24 cellular contexts compared by ENCODE assay signal in genomic region chr3:197017003-197017402, GRCh38. TPM values are rescaled to one million over a fixed set of nuclear protein-coding genes. Genes with fewer than 3 reads are reported as not detected.
DNase-seq lines count a peak whose midpoint lies in the region; ATAC-seq, FAIRE-seq and TF ChIP-seq lines count a peak whose summit lies in the region.
"Had no signal": no experiment of that assay in that cellular context is flagged by ENCODE, and none has a peak within 500 bp of the region (broad histone marks: within the 10 kb centered on the region; RNA-seq: fewer than 3 reads in every experiment).

No MANE protein-coding gene starts in this region.

- peaks cover 1% of the 10 kb centered on the region for H3K79me1 ChIP-seq in neuronal stem cell (ENCODE audit: low read depth, low read length)

- CTCF ChIA-PET in K562 (lab: Yijun Ruan, JAX; ENCODE audit: low intra/inter-chr PET ratio) = no interaction called here

- peaks cover 3% of the 10 kb centered on the region for H3K9me1 ChIP-seq in K562 (ENCODE audit: control insufficient read depth, insufficient read depth, low read length)

- H3K18ac ChIP-seq in neuronal stem cell (ENCODE audit: low read length) = peak overlapping the region; percentile 70

- no peaks in the 10 kb centered on the region for H3K27me3 Mint-ChIP-seq in natural killer cell treated with Interleukin-12 subunit alpha and Interleukin-12 subunit beta and Interleukin-15 and Interleukin-18, amount 100 ng/mL, for 72 hours
- H3K27me3 Mint-ChIP-seq in natural killer cell (ENCODE audit: low read depth in 2 of 2) = no peaks in the 10 kb centered on the region
- H3K27me3 Mint-ChIP-seq: CD4-positive, alpha-beta memory T cell had no signal

- H3K4me1 ChIP-seq in K562 (replicated peaks in 1 of 2; ENCODE audit: control insufficient read depth in 2 of 2, insufficient read depth in 2 of 2, low read length in 2 of 2) = peaks cover 3 to 35% of the 10 kb centered on the region in 2 experiments; a peak in 3 of 5 replicates
- H3K4me1 ChIP-seq in neuronal stem cell (ENCODE audit: control insufficient read depth in 2 of 2, insufficient read depth in 1 of 2, low read depth in 1 of 2, low read length in 2 of 2) = peaks cover 6 to 10% of the 10 kb centered on the region in 2 donors
- H3K4me1 ChIP-seq: SJCRH30 had no signal

- WGBS in K562 (ENCODE audit: insufficient coverage, low coverage, missing lambda C conversion rate) = 63% methylated on average over 6 of the region's 18 CpGs
- WGBS in neuronal stem cell (ENCODE audit: extremely low coverage in 2 of 2, insufficient read length in 2 of 2, insufficient replicate concordance in 1 of 2), 2 donors = no CpG with 5 or more reads among the region's 18 CpGs

- H3K14ac ChIP-seq in neuronal stem cell (ENCODE audit: low read length) = no peak overlapping the region

- H2BK5ac ChIP-seq in neuronal stem cell (ENCODE audit: low read length) = no peak overlapping the region

- H3K9me3 Mint-ChIP-seq in natural killer cell treated with Interleukin-12 subunit alpha and Interleukin-12 subunit beta and Interleukin-15 and Interleukin-18, amount 100 ng/mL, for 72 hours = no peaks in the 10 kb centered on the region
- H3K9me3 Mint-ChIP-seq in natural killer cell = no peaks in the 10 kb centered on the region
- H3K9me3 Mint-ChIP-seq: CD4-positive, alpha-beta memory T cell; GM23338 had no signal

- H3K4me3 ChIP-seq in K562 (no peak overlapping the region), neuronal stem cell (ENCODE audit: low read length in 2 of 2) (no peak overlapping the region)
- H3K4me3 ChIP-seq: BLaER1 treated with 17β-estradiol and CSF1 and Interleukin-3, amounts not matched to agents 10 nM and 100 nM; GM12878; GM23338; SJCRH30 had no signal

- BruUV-seq in K562 (replicated peaks; lab: Mats Ljungman, UMichigan) = no TSS peak

- no peaks in the 10 kb centered on the region for H3K9me3 ChIP-seq in K562 (replicated peaks; ENCODE audit: control insufficient read depth, insufficient read depth, low read depth, low read length)
- H3K9me3 ChIP-seq in neuronal stem cell (replicated peaks in 1 of 2; ENCODE audit: control insufficient read depth in 2 of 2, insufficient read depth in 1 of 2, low read depth in 1 of 2, low read length in 2 of 2) = no peaks in the 10 kb centered on the region
- H3K9me3 ChIP-seq: BLaER1 treated with 17β-estradiol and CSF1 and Interleukin-3, amounts not matched to agents 10 nM and 100 nM; SJCRH30 had no signal

- TF ChIP-seq CTCF in natural killer cell (IDR thresholded peaks at IDR 0.05) (no peak), K562 (IDR thresholded peaks at IDR 0.05 in 2 of 3, conservative IDR thresholded peaks at IDR 0.05 in 1 of 3; ENCODE audit: insufficient read depth in 2 of 3, low read depth in 1 of 3, low read length in 3 of 3) (no peak)

- no peak overlapping the region for H3K4me2 ChIP-seq in K562 (ENCODE audit: insufficient read depth, low read length)
- H3K4me2 ChIP-seq in neuronal stem cell (ENCODE audit: insufficient read depth, low read length, poor library complexity, severe bottlenecking) = no peak overlapping the region
- H3K4me2 ChIP-seq: GM23338 had no signal

- peaks cover 5% of the 10 kb centered on the region; the same call in 1 of the 2 replicates for H4K20me1 ChIP-seq in K562 (replicated peaks; ENCODE audit: control insufficient read depth, insufficient read depth, low read length)

- no peak for TF ChIP-seq RAD21 in K562 (CRISPR knock-in tag; conservative IDR thresholded peaks at IDR 0.05 in 1 of 2, IDR thresholded peaks at IDR 0.05 in 1 of 2)

- no peak overlapping the region for H3K27ac Mint-ChIP-seq in natural killer cell treated with Interleukin-12 subunit alpha and Interleukin-12 subunit beta and Interleukin-15 and Interleukin-18, amount 100 ng/mL, for 72 hours
- H3K27ac Mint-ChIP-seq in natural killer cell = no peak overlapping the region
- H3K27ac Mint-ChIP-seq: CD4-positive, alpha-beta memory T cell; GM23338 had no signal

- H2BK15ac ChIP-seq in neuronal stem cell (ENCODE audit: low read length) = peak overlapping the region; percentile 9

- in situ Hi-C loops in K562 (cut with MboI) = no loop called here

- intact Hi-C loops in natural killer cell (cut with micrococcal nuclease) = no loop called here
- intact Hi-C loops in K562 (cut with micrococcal nuclease) = no loop called here

- no peak overlapping the region for H2BK120ac ChIP-seq in neuronal stem cell (ENCODE audit: low read depth, low read length)

- H3K27me3 ChIP-seq in K562 (ENCODE audit: control insufficient read depth in 2 of 2, insufficient read depth in 2 of 2, low read length in 2 of 2) = peaks cover 11% of the 10 kb centered on the region in 2 experiments; a peak in 4 of 5 replicates
- H3K27me3 ChIP-seq in neuronal stem cell (ENCODE audit: control insufficient read depth in 3 of 3, insufficient read depth in 3 of 3, low read depth in 1 of 3, low read length in 3 of 3) = peaks cover 0 to 27% (median 0%) of the 10 kb centered on the region in 3 experiments
- H3K27me3 ChIP-seq: SJCRH30 had no signal

- no peaks in the 10 kb centered on the region for H3K79me2 ChIP-seq in K562 (ENCODE audit: control insufficient read depth, insufficient read depth, low read length)

- DNase-seq in natural killer cell treated with Interleukin-12 subunit alpha and Interleukin-12 subunit beta and Interleukin-15 and Interleukin-18, amount 100 ng/mL, for 72 hours (ENCODE audit: low spot score) = peak; percentile 59
- no peak for DNase-seq in natural killer cell
- no peak for DNase-seq in K562 (ENCODE audit: extremely low read depth in 1 of 4, low spot score in 3 of 4)
- DNase-seq in neuronal stem cell (ENCODE audit: low spot score) = no peak
- no peak for DNase-seq in hepatic stellate cell (ENCODE audit: low spot score)
- DNase-seq in NCI-H2107 (lab: John Stamatoyannopoulos, UW) = no peak
- DNase-seq in activated CD8-positive, alpha-beta memory T cell treated with anti-CD3 and anti-CD28 coated beads, Interleukin-2, amount 50 U/mL, for 48 hours = no peak
- DNase-seq: CD4-positive, alpha-beta memory T cell; COR-L47; GDM1; Karpas-422; NCI-H1092; NCI-H1436; NCI-H187; NCI-H2081 treated with DMSO at 0.1 percent for 48 hours; NCI-H446; NCI-H524 treated with DMSO at 0.1 percent for 48 hours; NCI-H774; PC-3; SJCRH30 had no signal

- no peak overlapping the region for H4K91ac ChIP-seq in neuronal stem cell (ENCODE audit: low read depth, low read length, poor library complexity)

- no peak for TF ChIP-seq POLR2A in K562 (conservative IDR thresholded peaks at IDR 0.05)

- no peak for TF ChIP-seq EP300 in K562 (IDR thresholded peaks at IDR 0.05; ENCODE audit: low read length)

- H3K27ac ChIP-seq in K562 (ENCODE audit: extremely low read depth, low read depth, low read length) = no peak overlapping the region
- H3K27ac ChIP-seq in neuronal stem cell (replicated peaks; ENCODE audit: low read length) = no peak overlapping the region
- H3K27ac ChIP-seq: BLaER1 treated with 17β-estradiol and CSF1 and Interleukin-3, amounts not matched to agents 10 nM and 100 nM; SJCRH30 had no signal

- H3K36me3 Mint-ChIP-seq in natural killer cell treated with Interleukin-12 subunit alpha and Interleukin-12 subunit beta and Interleukin-15 and Interleukin-18, amount 100 ng/mL, for 72 hours = no peaks in the 10 kb centered on the region
- H3K36me3 Mint-ChIP-seq in natural killer cell = no peaks in the 10 kb centered on the region
- H3K36me3 Mint-ChIP-seq: CD4-positive, alpha-beta memory T cell had no signal

- no peak overlapping the region for H3K4me3 Mint-ChIP-seq in natural killer cell treated with Interleukin-12 subunit alpha and Interleukin-12 subunit beta and Interleukin-15 and Interleukin-18, amount 100 ng/mL, for 72 hours
- no peak overlapping the region for H3K4me3 Mint-ChIP-seq in natural killer cell
- H3K4me3 Mint-ChIP-seq: CD4-positive, alpha-beta memory T cell; GM23338 had no signal

- H2AK5ac ChIP-seq in neuronal stem cell (ENCODE audit: low read depth, low read length) = peak overlapping the region; percentile 91

- no peaks in the 10 kb centered on the region for H3K4me1 Mint-ChIP-seq in natural killer cell treated with Interleukin-12 subunit alpha and Interleukin-12 subunit beta and Interleukin-15 and Interleukin-18, amount 100 ng/mL, for 72 hours (ENCODE audit: low read depth in 2 of 2)
- H3K4me1 Mint-ChIP-seq in natural killer cell = no peaks in the 10 kb centered on the region
- H3K4me1 Mint-ChIP-seq: CD4-positive, alpha-beta memory T cell had no signal

- FAIRE-seq in K562 (lab: Jason Lieb, UNC) = no peak
- FAIRE-seq: GM12878 had no signal

- no peak overlapping the region for H4K8ac ChIP-seq in neuronal stem cell (ENCODE audit: low read depth, low read length)

- H3K4ac ChIP-seq in neuronal stem cell (ENCODE audit: low read length) = peak overlapping the region; percentile 42

- H2AFZ ChIP-seq in K562 (ENCODE audit: low read depth, low read length) = no peak overlapping the region
- no peak overlapping the region for H2AFZ ChIP-seq in neuronal stem cell (ENCODE audit: low read length)
- H2AFZ ChIP-seq: GM23338 had no signal

- peak overlapping the region in 1 of 2 experiments; percentile 20; a peak in 1 of 4 replicates for H3K9ac ChIP-seq in K562 (ENCODE audit: insufficient read depth in 1 of 2, low read depth in 2 of 2, low read length in 2 of 2)
- H3K9ac ChIP-seq in neuronal stem cell (ENCODE audit: low read depth, low read length, poor library complexity) = no peak overlapping the region

- H2BK12ac ChIP-seq in neuronal stem cell (ENCODE audit: low read length) = no peak overlapping the region

- POLR2A ChIA-PET in K562 (lab: Yijun Ruan, JAX) = interaction anchor here (0.6 to 1.8 kb wide), 4 partner anchors 11 to 452 kb away, joined by 3 to 9 read pairs (median 4); no protein-coding TSS in a partner anchor

- H3K23ac ChIP-seq in neuronal stem cell (ENCODE audit: low read depth, low read length, poor library complexity) = peak overlapping the region; percentile 50

- no peak for ATAC-seq in natural killer cell treated with Interleukin-12 subunit alpha and Interleukin-12 subunit beta and Interleukin-15 and Interleukin-18, amount 100 ng/mL, for 72 hours
- ATAC-seq in natural killer cell (no peak), K562 (no peak)
- ATAC-seq: GM12878, GM23338, SK-N-SH treated with all-trans-retinoic acid at 6 μM for 48 hours had no signal

- no peaks in the 10 kb centered on the region for H3K36me3 ChIP-seq in K562 (ENCODE audit: control insufficient read depth, insufficient read depth, low read length)
- H3K36me3 ChIP-seq in neuronal stem cell (replicated peaks in 1 of 2; ENCODE audit: control insufficient read depth in 2 of 2, insufficient read depth in 2 of 2, low read length in 2 of 2) = no peaks in the 10 kb centered on the region
- H3K36me3 ChIP-seq: SJCRH30 had no signal

RNA-seq across cellular contexts. Expression of gene MELTF, which starts 12.6 kb away (rescaled TPM):
- total RNA-seq in natural killer cell treated with Interleukin-12 subunit alpha and Interleukin-12 subunit beta and Interleukin-15 and Interleukin-18, amount 100 ng/mL, for 72 hours = 1 to 10 TPM; 2.1 to 3.7 TPM
- 1 to 10 TPM; 2.4 to 4.3 (median 4.0) TPM for total RNA-seq in natural killer cell
- total RNA-seq in K562 (2011; cell fraction: chromatin; rRNA removed; ENCODE audit: low replicate concordance) = 21.6 and 62.0 TPM in 2 replicates
- total RNA-seq in K562 (2011; cell fraction: nucleolus; rRNA removed) = 25.8 and 34.5 TPM in 2 replicates
- 24.9 and 29.2 TPM in 2 replicates for total RNA-seq in K562 (2011; cell fraction: nucleoplasm; rRNA removed)
- 6.8 and 8.4 TPM in 2 replicates for total RNA-seq in K562 (2014; rRNA removed)
- 3.0 and 3.3 TPM in 2 replicates for total RNA-seq in K562 (2014; rRNA removed; fragmentation: Illumina TruSeq; extraction: Trizol)
- 3.8 and 4.5 TPM in 2 replicates for total RNA-seq in K562 (2015; rRNA removed; fragmentation: Illumina TruSeq; extraction: Trizol)
- total RNA-seq in K562 (2021) = 10.5 and 11.7 TPM in 2 replicates
- 4.0 and 4.8 TPM in 2 replicates for polyA plus RNA-seq in K562 (2011; rRNA removed)
- polyA plus RNA-seq in K562 (2011; cell fraction: cytosol; rRNA removed) = 3.0 and 7.4 TPM in 2 replicates
- 17.2 and 37.9 TPM in 2 replicates for polyA plus RNA-seq in K562 (2011; cell fraction: nucleus; rRNA removed)
- 6.7 and 10.6 TPM in 2 replicates for polyA plus RNA-seq in K562 (2012)
- 3.7 and 4.9 TPM in 2 replicates for polyA plus RNA-seq in K562 (2014; fragmentation: Illumina TruSeq; extraction: Trizol)
- polyA plus RNA-seq in K562 (2014; fragmentation: Nextera tagmentation; extraction: Ambion mirVana) = under 1 TPM; 0.35 to 0.52 TPM
- 8.1 and 8.6 TPM in 2 replicates for polyA plus RNA-seq in K562 (2014; rRNA removed)
- 2.2 and 4.0 TPM in 2 replicates for polyA minus RNA-seq in K562 (2011; rRNA and poly(A)+ RNA removed)
- 1.9 and 4.6 TPM in 2 replicates for polyA minus RNA-seq in K562 (2011; cell fraction: cytosol; rRNA and poly(A)+ RNA removed)
- 11.0 and 16.4 TPM in 2 replicates for polyA minus RNA-seq in K562 (2011; cell fraction: nucleus; rRNA and poly(A)+ RNA removed)
- polyA plus RNA-seq in neuronal stem cell (2013, experiment 1 of 2) = 4.6 TPM
- polyA plus RNA-seq in neuronal stem cell (2013, experiment 2 of 2) = 5.0 TPM

RNA-seq across cellular contexts. Expression of gene PIGZ, which starts 48.4 kb away (rescaled TPM):
- 1 to 10 TPM; 1.4 to 1.5 TPM for total RNA-seq in natural killer cell treated with Interleukin-12 subunit alpha and Interleukin-12 subunit beta and Interleukin-15 and Interleukin-18, amount 100 ng/mL, for 72 hours
- total RNA-seq in natural killer cell = 1 to 10 TPM; 2.2 to 2.3 (median 2.2) TPM
- 3.6 and 5.8 TPM in 2 replicates for total RNA-seq in K562 (2011; cell fraction: chromatin; rRNA removed; ENCODE audit: low replicate concordance)
- 2.3 and 3.3 TPM in 2 replicates for total RNA-seq in K562 (2011; cell fraction: nucleolus; rRNA removed)
- total RNA-seq in K562 (2011; cell fraction: nucleoplasm; rRNA removed) = 3.5 and 4.7 TPM in 2 replicates
- 0.54 and 0.73 TPM in 2 replicates for total RNA-seq in K562 (2014; rRNA removed)
- total RNA-seq in K562 (2014; rRNA removed; fragmentation: Illumina TruSeq; extraction: Trizol) = 0.48 and 0.76 TPM in 2 replicates
- 0.30 and 0.54 TPM in 2 replicates for total RNA-seq in K562 (2015; rRNA removed; fragmentation: Illumina TruSeq; extraction: Trizol)
- 0.87 and 1.0 TPM in 2 replicates for total RNA-seq in K562 (2021)
- polyA plus RNA-seq in K562 (2011; rRNA removed) = 1.8 and 2.8 TPM in 2 replicates
- polyA plus RNA-seq in K562 (2011; cell fraction: cytosol; rRNA removed) = 2.3 and 2.8 TPM in 2 replicates
- polyA plus RNA-seq in K562 (2011; cell fraction: nucleus; rRNA removed) = 4.7 and 6.2 TPM in 2 replicates
- polyA plus RNA-seq in K562 (2012) = 1.2 and 4.7 TPM in 2 replicates
- 0.79 and 0.91 TPM in 2 replicates for polyA plus RNA-seq in K562 (2014; fragmentation: Illumina TruSeq; extraction: Trizol)
- under 1 TPM; 0.15 TPM for polyA plus RNA-seq in K562 (2014; fragmentation: Nextera tagmentation; extraction: Ambion mirVana)
- polyA plus RNA-seq in K562 (2014; rRNA removed) = 1.2 and 2.0 TPM in 2 replicates
- 1.0 and 1.1 TPM in 2 replicates for polyA minus RNA-seq in K562 (2011; rRNA and poly(A)+ RNA removed)
- 1.1 and 1.3 TPM in 2 replicates for polyA minus RNA-seq in K562 (2011; cell fraction: cytosol; rRNA and poly(A)+ RNA removed)
- polyA minus RNA-seq in K562 (2011; cell fraction: nucleus; rRNA and poly(A)+ RNA removed) = 1.00 and 1.2 TPM in 2 replicates
- 2.0 TPM for polyA plus RNA-seq in neuronal stem cell (2013, experiment 1 of 2)
- polyA plus RNA-seq in neuronal stem cell (2013, experiment 2 of 2) = 1.6 TPM
- total RNA-seq: GM23338 had no signal
